ENCODE assay signal across 1 cellular context in the genomic region with DNA sequence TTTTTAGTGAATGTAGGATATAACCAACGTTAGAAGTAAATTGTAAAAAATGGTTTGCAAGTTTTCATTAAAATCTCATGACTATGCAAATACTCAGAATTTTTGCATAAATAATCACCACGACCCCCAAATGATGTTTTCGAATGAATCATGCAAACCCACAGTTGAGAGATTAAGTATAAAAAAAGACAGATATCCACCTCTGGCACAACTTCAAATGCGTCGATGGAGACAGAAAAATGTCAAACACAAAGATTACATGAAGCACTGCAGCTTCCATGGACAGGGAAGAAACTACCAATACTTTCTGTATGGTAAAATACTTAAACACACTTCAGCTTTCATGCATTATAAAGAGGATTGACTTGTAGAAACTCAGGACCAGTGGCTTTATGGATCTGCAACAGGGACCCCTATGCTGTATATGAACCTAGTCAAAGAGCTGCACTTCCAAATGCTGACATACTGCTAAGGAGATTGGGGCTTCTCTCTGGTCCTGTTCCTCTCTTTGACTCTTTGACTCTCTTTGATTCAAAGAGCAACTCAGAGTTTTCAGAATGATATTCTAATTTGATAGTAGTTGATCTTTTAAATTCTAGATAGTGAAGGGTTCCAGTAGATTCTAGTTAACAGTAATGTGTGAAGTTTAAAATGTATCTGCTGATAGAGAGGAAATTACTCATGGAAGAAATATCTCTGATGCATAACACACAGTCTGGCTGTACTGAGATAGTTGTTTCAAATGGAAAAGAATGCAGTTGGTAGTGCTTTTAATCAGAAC.
TF ChIP-seq lines count a peak whose summit lies in the region.

No MANE protein-coding gene starts in this region.

TF ChIP-seq in IMR-90, 13 proteins besides CTCF, POLR2A, EP300 and RAD21:
- TF ChIP-seq FOS (IDR thresholded peaks at IDR 0.05; ENCODE audit: low read depth, low read length) = peak; percentile 44; the same call in 1 of the 2 replicates
- TF ChIP-seq RCOR1 (IDR thresholded peaks at IDR 0.05; ENCODE audit: insufficient replicate concordance, low read length) = no peak
- peak; percentile 54 for TF ChIP-seq NFE2L2 (IDR thresholded peaks at IDR 0.05; ENCODE audit: low read depth, low read length)
- peak; percentile 82 for TF ChIP-seq MAFK (IDR thresholded peaks at IDR 0.05; ENCODE audit: low read depth, low read length)
